Comparison of ENCODE assay signal across 1 cellular context in genomic region chr10:132281915-132282666, GRCh38.
TF ChIP-seq lines count a peak whose summit lies in the region.

No MANE protein-coding gene starts in this region.

TF ChIP-seq in H1, 55 proteins besides CTCF, POLR2A, EP300 and RAD21:
- peak; percentile 11; the same call in 1 of the 2 replicates for TF ChIP-seq CEBPB (IDR thresholded peaks at IDR 0.05; ENCODE audit: low read depth, low read length)
- TF ChIP-seq FOSL1 (IDR thresholded peaks at IDR 0.05; ENCODE audit: insufficient read depth, low read depth, low read length): no peak
